8 cellular contexts compared by ENCODE assay signal in the genomic region with DNA sequence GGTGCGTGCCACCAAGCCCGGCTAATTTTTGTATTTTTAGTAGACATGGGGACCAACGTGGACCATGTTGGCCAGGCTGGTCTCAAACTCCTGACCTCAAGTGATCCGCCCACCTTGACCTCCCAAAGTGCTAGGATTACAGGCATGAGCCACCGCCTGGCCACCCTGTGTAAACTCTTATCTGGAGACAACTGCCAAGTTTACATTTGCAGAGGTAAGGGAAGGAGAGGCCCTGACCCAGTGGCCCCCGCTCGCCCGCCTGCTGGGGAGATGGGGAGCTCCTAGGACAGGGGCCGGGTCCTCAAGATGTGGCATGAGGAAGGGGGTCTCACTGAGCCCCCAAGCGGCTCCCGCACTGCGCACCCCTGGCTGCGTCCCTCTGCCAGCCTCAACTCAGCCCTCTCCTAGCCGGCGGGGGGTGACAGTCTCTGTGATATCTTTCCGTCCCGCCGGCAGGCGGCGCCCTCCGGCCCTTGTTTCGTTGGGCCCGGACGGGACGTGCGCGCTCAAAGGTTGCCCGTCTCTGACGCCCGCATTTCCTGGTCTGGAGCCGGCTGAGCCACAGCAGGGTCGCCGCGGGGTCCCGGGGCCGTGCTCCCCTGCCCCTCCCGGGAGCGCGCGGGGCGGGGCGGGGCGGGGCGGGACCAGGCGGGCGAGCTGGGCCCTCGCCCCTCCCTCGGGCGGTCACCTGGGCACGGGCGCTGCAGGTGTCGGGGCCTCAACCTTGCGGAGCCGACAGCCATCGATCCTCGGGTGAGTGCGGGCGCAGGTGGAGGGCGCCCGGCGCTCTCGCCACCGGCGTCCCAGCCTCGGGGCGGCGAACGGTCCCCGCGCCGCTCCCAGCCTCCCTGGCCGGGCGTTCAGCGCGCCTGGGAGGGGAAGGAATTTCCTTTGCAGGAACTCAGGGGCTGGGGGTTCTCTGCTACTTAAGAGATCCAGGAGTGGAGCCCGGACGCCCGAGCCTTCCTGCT. TPM values are rescaled to one million over a fixed set of nuclear protein-coding genes. Genes with fewer than 3 reads are reported as not detected.
DNase-seq lines count a peak whose midpoint lies in the region; ATAC-seq and TF ChIP-seq lines count a peak whose summit lies in the region.

A gene with protein sequence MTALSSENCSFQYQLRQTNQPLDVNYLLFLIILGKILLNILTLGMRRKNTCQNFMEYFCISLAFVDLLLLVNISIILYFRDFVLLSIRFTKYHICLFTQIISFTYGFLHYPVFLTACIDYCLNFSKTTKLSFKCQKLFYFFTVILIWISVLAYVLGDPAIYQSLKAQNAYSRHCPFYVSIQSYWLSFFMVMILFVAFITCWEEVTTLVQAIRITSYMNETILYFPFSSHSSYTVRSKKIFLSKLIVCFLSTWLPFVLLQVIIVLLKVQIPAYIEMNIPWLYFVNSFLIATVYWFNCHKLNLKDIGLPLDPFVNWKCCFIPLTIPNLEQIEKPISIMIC (plus strand): TSS at position 533 of the 971 bp plus-strand sequence. CDS start 45,978 bp downstream, outside the sequence.

- H3K9me3 ChIP-seq in OCI-LY3 (ENCODE audit: insufficient read depth, low read length) (peaks cover 4% of the 10 kb centered on the region; the same call in 1 of the 2 replicates), subcutaneous abdominal adipose tissue (ENCODE audit: control insufficient read depth in 5 of 5, low read length in 5 of 5) (no peaks in the 10 kb centered on the region)

- H3K27ac Mint-ChIP-seq in activated T-cell treated with anti-CD3 and anti-CD28 coated beads, Interleukin-2, amount 50 U/mL, for 24 hours = peak within 1 kb of the TSS; percentile 26
- no peak within 1 kb of the TSS for H3K27ac Mint-ChIP-seq in neural crest cell (ENCODE audit: unreplicated experiment)

- H3K4me1 ChIP-seq in OCI-LY3 (ENCODE audit: low read length) (peaks cover 32% of the 10 kb centered on the region), subcutaneous abdominal adipose tissue (ENCODE audit: control insufficient read depth in 5 of 5, insufficient read depth in 5 of 5, low read length in 5 of 5) (peaks cover 0 to 22% (median 14%) of the 10 kb centered on the region in 5 donors)

- H3K9me3 Mint-ChIP-seq in activated T-cell treated with anti-CD3 and anti-CD28 coated beads, Interleukin-2, amount 50 U/mL, for 24 hours = no peaks in the 10 kb centered on the region
- H3K9me3 Mint-ChIP-seq in neural crest cell = no peaks in the 10 kb centered on the region

- no peaks in the 10 kb centered on the region for H4K20me1 ChIP-seq in OCI-LY3 (ENCODE audit: insufficient read depth, low read length)

- peak within 1 kb of the TSS; percentile 82 for H3K4me3 Mint-ChIP-seq in activated T-cell treated with anti-CD3 and anti-CD28 coated beads, Interleukin-2, amount 50 U/mL, for 24 hours
- H3K4me3 Mint-ChIP-seq in neural crest cell = peak within 1 kb of the TSS; percentile 85

- H3K27me3 Mint-ChIP-seq in activated T-cell treated with anti-CD3 and anti-CD28 coated beads, Interleukin-2, amount 50 U/mL, for 24 hours = no peaks in the 10 kb centered on the region
- H3K27me3 Mint-ChIP-seq in neural crest cell (ENCODE audit: low read depth) = peaks cover 68% of the 10 kb centered on the region

- ATAC-seq in GM21390 (IDR thresholded peaks at IDR 0.05; ENCODE audit: unreplicated experiment) = peak; percentile 83

- no peaks in the 10 kb centered on the region for H3K79me2 ChIP-seq in OCI-LY3 (ENCODE audit: low read length)

- peak within 1 kb of the TSS; percentile 37; the same call in 1 of the 2 replicates for H2AFZ ChIP-seq in OCI-LY3 (ENCODE audit: low read depth, low read length)

- DNase-seq in DMS114 treated with DMSO at 0.1 percent for 48 hours (lab: John Stamatoyannopoulos, UW; ENCODE audit: unreplicated experiment) = peak; percentile 34
- peak; percentile 61 for DNase-seq in HT1080 (ENCODE audit: low read depth)
- peak; percentile 90 for DNase-seq in activated T-cell treated with anti-CD3 and anti-CD28 coated beads, Interleukin-2, amount 50 U/mL, for 24 hours
- peak; percentile 6 for DNase-seq in fibroblast of the conjunctiva (ENCODE audit: low read depth)
- DNase-seq in neural crest cell (ENCODE audit: low read depth, low spot score) = peak; percentile 68

- peak within 1 kb of the TSS; percentile 21; the same call in 1 of the 2 replicates for H3K9ac ChIP-seq in OCI-LY3 (ENCODE audit: low read length)
- H3K9ac ChIP-seq in subcutaneous abdominal adipose tissue (ENCODE audit: low read length in 5 of 5) = peak within 1 kb of the TSS in 3 of 5 donors; percentile 49 to 60 (median 51)

- H3K4me2 ChIP-seq in OCI-LY3 (ENCODE audit: low read length) = peak within 1 kb of the TSS; percentile 92

- no peak within 1 kb of the TSS for H3K27ac ChIP-seq in OCI-LY3 (ENCODE audit: low read length)
- H3K27ac ChIP-seq in subcutaneous abdominal adipose tissue (ENCODE audit: low read depth, low read length) = peak within 1 kb of the TSS; percentile 30

- H3K36me3 ChIP-seq in OCI-LY3 (replicated peaks; ENCODE audit: low read depth, low read length) = no peaks in the 10 kb centered on the region
- H3K36me3 ChIP-seq in subcutaneous abdominal adipose tissue (ENCODE audit: control insufficient read depth in 5 of 5, insufficient read depth in 5 of 5, low read length in 5 of 5) = no peaks in the 10 kb centered on the region

- no peaks in the 10 kb centered on the region for H3K36me3 Mint-ChIP-seq in activated T-cell treated with anti-CD3 and anti-CD28 coated beads, Interleukin-2, amount 50 U/mL, for 24 hours (ENCODE audit: low read depth)
- no peaks in the 10 kb centered on the region for H3K36me3 Mint-ChIP-seq in neural crest cell (ENCODE audit: low read depth)

- H3K27me3 ChIP-seq in OCI-LY3 (ENCODE audit: low read depth, low read length) (peaks cover 60% of the 10 kb centered on the region), subcutaneous abdominal adipose tissue (ENCODE audit: control insufficient read depth in 5 of 5, insufficient read depth in 4 of 5, low read length in 5 of 5) (peaks cover 0 to 7% (median 5%) of the 10 kb centered on the region in 5 donors)

- H3K4me1 Mint-ChIP-seq in activated T-cell treated with anti-CD3 and anti-CD28 coated beads, Interleukin-2, amount 50 U/mL, for 24 hours (ENCODE audit: low read depth) = peaks cover 27% of the 10 kb centered on the region
- no peaks in the 10 kb centered on the region for H3K4me1 Mint-ChIP-seq in neural crest cell

- TF ChIP-seq CTCF in OCI-LY3 (IDR thresholded peaks at IDR 0.05; ENCODE audit: low read depth, low read length) (peak; percentile 74), neural crest cell (conservative IDR thresholded peaks at IDR 0.05) (peak; percentile 88)

- H3K4me3 ChIP-seq in OCI-LY3 (ENCODE audit: low read length) = peak within 1 kb of the TSS; percentile 78
- peak within 1 kb of the TSS; percentile 55 to 71 (median 68) for H3K4me3 ChIP-seq in subcutaneous abdominal adipose tissue (ENCODE audit: low read depth in 1 of 5, low read length in 5 of 5)

RNA-seq across cellular contexts. Expression of the gene that starts here (rescaled TPM):
- total RNA-seq in HT1080 (2014; rRNA removed; shearing (Covaris generic)) = 2.8 and 4.2 TPM in 2 replicates
- 10.8 and 12.3 TPM in 2 replicates for polyA plus RNA-seq in HT1080 (2015; cell fraction: cytosol; rRNA removed)
- polyA plus RNA-seq in HT1080 (2015; cell fraction: nucleus; rRNA removed) = 2.6 and 3.9 TPM in 2 replicates
- 0.21 and 0.23 TPM in 2 replicates for total RNA-seq in neural crest cell

Comparison
In these comparisons a context has a peak if more than half of its experiments do, and no peak if none do; other contexts are left out.
1. Peak in DNase-seq in neural crest cell; RNA of the gene not detected or under 1 TPM.
2. DNase-seq: peak in every context shown above with its lines; median percentile 90 in activated T-cell treated with anti-CD3 and anti-CD28 coated beads, Interleukin-2, amount 50 U/mL, for 24 hours; 68 in neural crest cell; 61 in HT1080; 34 in DMS114 treated with DMSO at 0.1 percent for 48 hours; 6 in fibroblast of the conjunctiva.